29 cellular contexts compared by ENCODE assay signal in the genomic region with DNA sequence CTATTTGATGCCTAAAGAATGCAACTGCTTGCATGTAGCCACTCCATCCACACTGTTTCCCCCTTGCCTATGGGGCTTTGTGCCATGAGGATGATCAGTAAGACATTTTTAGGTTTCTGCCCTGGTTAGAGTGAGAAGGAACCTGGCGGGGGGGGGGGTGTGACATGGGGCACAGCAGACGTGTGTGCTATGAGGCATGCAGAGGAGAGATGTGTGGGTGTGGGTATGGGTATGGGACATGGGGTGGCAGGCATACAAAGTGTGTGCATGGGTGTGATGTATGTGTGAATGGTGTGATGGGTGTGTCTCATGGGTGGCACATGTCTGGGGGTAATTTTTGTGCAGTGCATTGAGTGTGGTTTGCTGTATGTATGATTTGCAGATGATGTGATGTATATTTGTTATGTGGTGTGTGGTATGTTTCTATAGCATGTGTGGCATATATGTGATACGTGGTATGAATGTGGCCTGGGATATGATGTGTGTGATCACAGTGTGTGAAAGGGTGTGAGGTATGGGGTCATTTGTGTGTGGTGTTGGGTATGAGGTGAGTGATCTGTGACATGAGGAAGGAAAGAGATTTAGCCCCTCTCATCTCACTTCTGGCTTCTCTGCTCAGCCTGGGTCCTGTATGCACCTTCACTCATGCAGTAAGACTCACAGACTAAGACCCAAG. TPM values are rescaled to one million over a fixed set of nuclear protein-coding genes. Genes with fewer than 3 reads are reported as not detected.
"Had no signal": no experiment of that assay in that cellular context is flagged by ENCODE, and none has a peak within 500 bp of the region (broad histone marks: within the 10 kb centered on the region; RNA-seq: fewer than 3 reads in every experiment).

No MANE protein-coding gene starts in this region.

- H3K27me3 ChIP-seq: gastroesophageal sphincter, neutrophil, spleen, testis, tibial nerve had no signal

- H3K27ac Mint-ChIP-seq: dendritic cell treated with granulocyte-macrophage colony-stimulating factor and Interleukin-4, amounts not matched to agents 40 ng/mL and 50 ng/mL, for 4 days; naive thymus-derived CD4-positive, alpha-beta T cell had no signal

- H3K4me3 ChIP-seq: esophagus squamous epithelium, gastroesophageal sphincter, lung, psoas muscle, spleen, testis, tibial nerve, upper lobe of right lung had no signal

- H3K9me3 Mint-ChIP-seq: dendritic cell treated with granulocyte-macrophage colony-stimulating factor and Interleukin-4, amounts not matched to agents 40 ng/mL and 50 ng/mL, for 4 days had no signal

- H3K27ac ChIP-seq: esophagus squamous epithelium, gastroesophageal sphincter, neutrophil, psoas muscle, spleen, testis, tibial nerve, upper lobe of right lung had no signal

- H3K36me3 ChIP-seq: esophagus squamous epithelium, gastroesophageal sphincter, neutrophil, spleen, tibial nerve, upper lobe of right lung had no signal

- DNase-seq: cerebellar nuclear complex; esophagus squamous epithelium; foreskin fibroblast; left colon; left ventricle myocardium superior; mesenchymal stem cell; naive thymus-derived CD4-positive, alpha-beta T cell; psoas muscle; retina; spleen; stimulated activated CD4-positive, alpha-beta T cell treated with anti-CD3 and anti-CD28 coated beads, Interleukin-15, amount 100 ng/mL, for 24 hours; stimulated activated CD4-positive, alpha-beta T cell treated with anti-CD3 and anti-CD28 coated beads, Interleukin-1b, Interleukin-23, amount 100 ng/mL, for 48 hours; stimulated activated CD4-positive, alpha-beta T cell treated with anti-CD3 and anti-CD28 coated beads, Interleukin-4, amount 100 ng/mL, for 24 hours; stimulated activated naive CD4-positive, alpha-beta T cell treated with Interleukin-2 at 50 U/mL for 16 hours; testis; upper lobe of right lung had no signal

- H3K9me3 ChIP-seq: esophagus squamous epithelium, gastroesophageal sphincter, neutrophil, psoas muscle, spleen, testis, tibial nerve, upper lobe of right lung had no signal

- H3K4me3 Mint-ChIP-seq: dendritic cell treated with granulocyte-macrophage colony-stimulating factor and Interleukin-4, amounts not matched to agents 40 ng/mL and 50 ng/mL, for 4 days; naive thymus-derived CD4-positive, alpha-beta T cell had no signal

- H3K36me3 Mint-ChIP-seq: naive thymus-derived CD4-positive, alpha-beta T cell had no signal

- ATAC-seq: gastroesophageal sphincter; left colon; left ventricle myocardium superior; naive thymus-derived CD4-positive, alpha-beta T cell; psoas muscle; sciatic nerve; upper lobe of right lung had no signal

- H3K4me1 Mint-ChIP-seq: naive thymus-derived CD4-positive, alpha-beta T cell had no signal

- H3K4me1 ChIP-seq: esophagus squamous epithelium, psoas muscle, testis, tibial nerve, upper lobe of right lung had no signal

- FAIRE-seq: colon had no signal

RNA-seq across cellular contexts. Expression of a gene that starts 14.9 kb away (rescaled TPM):
- total RNA-seq: epithelial cell of proximal tubule; esophagus squamous epithelium; gastroesophageal sphincter; kidney epithelial cell; left colon; left ventricle myocardium superior; lung; naive thymus-derived CD4-positive, alpha-beta T cell; osteoblast; psoas muscle; sciatic nerve; skeletal muscle tissue; spleen; subcutaneous adipose tissue; tibial nerve; upper lobe of right lung had no signal
- polyA plus RNA-seq: lung; naive thymus-derived CD4-positive, alpha-beta T cell; neural cell; psoas muscle; spleen had no signal
